In genomic region chr6:37396571-37397185, GRCh38 we compare ENCODE assay signal across 1 cellular context.
TF ChIP-seq lines count a peak whose summit lies in the region.

No MANE protein-coding gene starts in this region.

TF ChIP-seq in HepG2, 621 proteins besides CTCF, POLR2A, EP300 and RAD21:
- TF ChIP-seq SRF (IDR thresholded peaks at IDR 0.05; ENCODE audit: low read depth, low read length) (no peak), ZNF589 (CRISPR knock-in tag; conservative IDR thresholded peaks at IDR 0.05) (no peak), ZNF619 (CRISPR knock-in tag; IDR thresholded peaks at IDR 0.05) (no peak), DBP (CRISPR knock-in tag; IDR thresholded peaks at IDR 0.05; ENCODE audit: not compliant biosample characterization) (no peak), ZNF407 (CRISPR knock-in tag; IDR thresholded peaks at IDR 0.05; ENCODE audit: not compliant biosample characterization) (no peak), ZNF572 (CRISPR knock-in tag; IDR thresholded peaks at IDR 0.05) (no peak), ZNF496 (CRISPR knock-in tag; IDR thresholded peaks at IDR 0.05; ENCODE audit: insufficient replicate concordance) (no peak), ZNF12 (CRISPR knock-in tag; IDR thresholded peaks at IDR 0.05) (no peak), THAP11 (CRISPR knock-in tag; IDR thresholded peaks at IDR 0.05) (no peak), HNRNPUL1 (IDR thresholded peaks at IDR 0.05; ENCODE audit: low read depth, low read length) (no peak), NR2F6 (IDR thresholded peaks at IDR 0.05) (no peak), NR2F6 (CRISPR knock-in tag; IDR thresholded peaks at IDR 0.05) (no peak), NFYB (CRISPR knock-in tag; IDR thresholded peaks at IDR 0.05) (no peak)
- TF ChIP-seq, protein P1, sequence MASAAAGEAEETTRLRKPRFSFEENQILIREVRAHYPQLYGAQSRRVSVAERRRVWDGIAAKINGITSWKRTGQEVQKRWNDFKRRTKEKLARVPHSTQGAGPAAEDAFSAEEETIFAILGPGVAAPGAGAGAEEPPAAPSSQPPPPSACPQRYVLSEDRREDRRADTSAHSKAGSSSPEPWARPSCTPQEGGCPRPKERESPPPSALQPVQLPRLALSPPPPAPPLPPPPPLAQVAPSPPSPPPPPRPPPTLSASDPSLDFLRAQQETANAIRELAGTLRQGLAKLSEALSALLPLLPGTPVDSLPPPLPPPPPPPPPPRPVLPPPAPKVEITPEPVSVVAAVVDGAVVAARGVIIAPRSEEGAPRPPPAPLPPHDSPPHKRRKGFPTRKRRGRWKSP (CRISPR knock-in tag; IDR thresholded peaks at IDR 0.05): no peak
